15 cellular contexts compared by ENCODE assay signal in the genomic region with DNA sequence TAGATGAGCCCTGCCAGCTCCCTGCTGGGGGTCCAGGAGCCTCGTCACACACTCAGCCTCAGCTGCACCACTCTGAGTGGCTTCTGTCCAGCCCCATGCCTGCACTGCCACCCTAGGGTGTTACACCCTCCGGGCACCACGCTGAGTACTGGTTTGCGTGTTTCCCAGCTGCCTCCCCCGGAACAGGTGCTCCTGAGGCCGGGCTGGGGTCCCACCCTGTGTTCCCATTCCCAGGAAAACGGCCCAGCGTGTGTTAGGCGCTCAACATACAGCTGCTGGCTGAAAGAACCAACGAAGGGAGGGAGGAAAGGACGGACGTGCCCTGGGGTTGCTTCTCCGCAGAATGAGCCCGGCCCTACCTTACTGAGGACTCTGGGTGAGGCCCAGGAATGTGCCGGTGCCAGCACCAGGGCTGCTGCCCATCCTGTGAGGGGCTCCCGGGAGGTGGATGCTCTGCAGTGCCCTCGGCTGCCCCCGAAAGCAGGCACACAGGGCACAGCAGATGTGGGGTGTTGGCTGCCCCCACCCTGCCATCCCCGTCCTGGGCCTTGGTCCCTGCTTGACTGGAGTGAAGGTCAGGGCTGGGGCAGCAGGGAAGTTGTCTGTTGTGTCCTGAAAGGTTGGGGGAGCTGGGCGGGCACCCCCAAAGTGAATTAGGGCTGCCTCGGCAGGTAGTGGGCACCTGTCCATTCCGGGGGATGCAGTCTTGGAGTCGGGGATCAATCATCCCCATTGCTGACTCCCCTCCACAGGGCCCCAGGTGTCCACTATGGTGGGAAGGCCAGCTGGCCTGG. TPM values are rescaled to one million over a fixed set of nuclear protein-coding genes. Genes with fewer than 3 reads are reported as not detected.
DNase-seq lines count a peak whose midpoint lies in the region; ATAC-seq and TF ChIP-seq lines count a peak whose summit lies in the region.
"Had no signal": no experiment of that assay in that cellular context is flagged by ENCODE, and none has a peak within 500 bp of the region (broad histone marks: within the 10 kb centered on the region; RNA-seq: fewer than 3 reads in every experiment).

No MANE protein-coding gene starts in this region.

- no peaks in the 10 kb centered on the region for H3K4me1 Mint-ChIP-seq in CD4-positive, alpha-beta T cell (ENCODE audit: low read depth)

- H3K27ac ChIP-seq in breast epithelium (peak overlapping the region; percentile 50 to 63), left lung (peak overlapping the region; percentile 19 to 53), thyroid gland (peak overlapping the region; percentile 32 to 92 (median 64))
- no peak overlapping the region for H3K27ac ChIP-seq in CD4-positive, alpha-beta T cell (ENCODE audit: low read depth, low read length)
- H3K27ac ChIP-seq: neutrophil had no signal

- 69 to 84% methylated on average over 11 to 20 of the region's 23 CpGs for WGBS in thyroid gland, 2 donors

- no peaks in the 10 kb centered on the region for H3K9me3 ChIP-seq in breast epithelium
- H3K9me3 ChIP-seq in left lung, result no peaks in the 10 kb centered on the region
- H3K9me3 ChIP-seq in thyroid gland, result no peaks in the 10 kb centered on the region
- H3K9me3 ChIP-seq in CD4-positive, alpha-beta T cell (ENCODE audit: control insufficient read depth, low read length), result no peaks in the 10 kb centered on the region
- H3K9me3 ChIP-seq: neutrophil had no signal

- H3K4me3 Mint-ChIP-seq in CD4-positive, alpha-beta T cell, result no peak overlapping the region
- H3K4me3 Mint-ChIP-seq: activated CD4-positive, alpha-beta T cell treated with anti-CD3 and anti-CD28 coated beads, Interleukin-2, amount 10 ng/mL, durations not matched to agents 24 days and 14 days had no signal

- CTCF ChIA-PET in CD4-positive, alpha-beta T cell (lab: Charles Lee), result no interaction called here

- TF ChIP-seq POLR2A in breast epithelium (IDR thresholded peaks at IDR 0.05), result no peak
- no peak for TF ChIP-seq POLR2A in thyroid gland (IDR thresholded peaks at IDR 0.05)

- no peak overlapping the region for H3K27ac Mint-ChIP-seq in CD4-positive, alpha-beta T cell
- H3K27ac Mint-ChIP-seq: activated CD4-positive, alpha-beta T cell treated with anti-CD3 and anti-CD28 coated beads, Interleukin-2, amount 10 ng/mL, durations not matched to agents 24 days and 14 days had no signal

- H3K27me3 Mint-ChIP-seq in CD4-positive, alpha-beta T cell, result no peaks in the 10 kb centered on the region
- H3K27me3 Mint-ChIP-seq: activated CD4-positive, alpha-beta T cell treated with anti-CD3 and anti-CD28 coated beads, Interleukin-2, amount 10 ng/mL, durations not matched to agents 24 days and 14 days had no signal

- H3K36me3 Mint-ChIP-seq in CD4-positive, alpha-beta T cell (ENCODE audit: low read depth), result no peaks in the 10 kb centered on the region

- no peak overlapping the region for H3K4me3 ChIP-seq in breast epithelium
- no peak overlapping the region for H3K4me3 ChIP-seq in left lung
- H3K4me3 ChIP-seq in thyroid gland (replicated peaks in 1 of 3), result no peak overlapping the region

- peaks cover 3% of the 10 kb centered on the region for H3K9me3 Mint-ChIP-seq in CD4-positive, alpha-beta T cell

- intact Hi-C loops in breast epithelium (cut with DNase I; ENCODE audit: low total_unique reads) (no loop called here), left lung (cut with DNase I) (no loop called here), thyroid gland (cut with DNase I) (no loop called here)
- intact Hi-C loops in CD4-positive, alpha-beta T cell (cut with DNase I, micrococcal nuclease), result no loop called here

- peak; percentile 16 for ATAC-seq in left lung
- no peak for ATAC-seq in CD4-positive, alpha-beta T cell (ENCODE audit: poor library complexity)
- no peak for ATAC-seq in HG02885 (IDR thresholded peaks at IDR 0.05; ENCODE audit: poor library complexity, unreplicated experiment)

- DNase-seq in NCI-H345 (lab: John Stamatoyannopoulos, UW) (peak; percentile 99), breast epithelium (ENCODE audit: low spot score in 2 of 2) (no peak), left lung (peak in 1 of 2 donors; percentile 76), thyroid gland (no peak), dedifferentiated amniotic fluid mesenchymal stem cell (ENCODE audit: extremely low spot score) (no peak), GM19240 (ENCODE audit: insufficient read length, low spot score) (no peak)
- no peak for DNase-seq in CD4-positive, alpha-beta T cell
- DNase-seq: activated CD4-positive, alpha-beta T cell treated with anti-CD3 and anti-CD28 coated beads, Interleukin-2, amount 10 ng/mL, durations not matched to agents 24 days and 14 days; effector memory CD4-positive, alpha-beta T cell; IMR-90; midbrain; NCI-H187 treated with DMSO at 0.1 percent for 48 hours; stimulated activated CD4-positive, alpha-beta T cell treated with anti-CD3 and anti-CD28 coated beads, Interleukin-2, amount 100 ng/mL, for 48 hours had no signal

- H3K36me3 ChIP-seq in breast epithelium (no peaks in the 10 kb centered on the region), left lung (peaks cover 0 to 59% of the 10 kb centered on the region in 2 donors), thyroid gland (peaks cover 9 to 14% of the 10 kb centered on the region in 2 donors)
- H3K36me3 ChIP-seq: neutrophil had no signal

- TF ChIP-seq CTCF in breast epithelium (IDR thresholded peaks at IDR 0.05), result no peak
- no peak for TF ChIP-seq CTCF in left lung (IDR thresholded peaks at IDR 0.05)
- TF ChIP-seq CTCF in thyroid gland (IDR thresholded peaks at IDR 0.05), result no peak
- TF ChIP-seq CTCF in CD4-positive, alpha-beta T cell (IDR thresholded peaks at IDR 0.05), result no peak

- no peaks in the 10 kb centered on the region for H3K27me3 ChIP-seq in breast epithelium
- H3K27me3 ChIP-seq in left lung, result no peaks in the 10 kb centered on the region
- no peaks in the 10 kb centered on the region for H3K27me3 ChIP-seq in thyroid gland
- H3K27me3 ChIP-seq in CD4-positive, alpha-beta T cell (ENCODE audit: control insufficient read depth, insufficient read depth, low read length), result no peaks in the 10 kb centered on the region

- POLR2A ChIA-PET in CD4-positive, alpha-beta T cell (lab: Charles Lee), result no interaction called here

- H3K4me1 ChIP-seq in breast epithelium (peaks cover 13 to 18% of the 10 kb centered on the region in 2 donors), left lung (peaks cover 9 to 29% of the 10 kb centered on the region in 2 donors), thyroid gland (peaks cover 41 to 60% of the 10 kb centered on the region in 2 donors)

RNA-seq across cellular contexts. Expression of a gene that starts 16.3 kb away (rescaled TPM):
- total RNA-seq in breast epithelium (100 to 1,000 TPM in 1 of 3 donors, 10 to 100 TPM in 2; 16.6 to 114 (median 53.3) TPM), left lung (100 to 1,000 TPM; 222 to 267 TPM), thyroid gland (100 to 1,000 TPM in 3 of 4 donors, 10 to 100 TPM in 1; 93.9 to 179 (median 117) TPM)
- under 1 TPM; 0.16 to 0.78 TPM for total RNA-seq in CD4-positive, alpha-beta T cell

RNA-seq across cellular contexts. Expression of a gene that starts 36.1 kb away (rescaled TPM):
- total RNA-seq in breast epithelium, result 1,000 to 10,000 TPM; 1,723 to 3,116 (median 2,974) TPM
- total RNA-seq in left lung, result 1,000 to 10,000 TPM; 1,004 to 1,135 TPM
- 1,000 to 10,000 TPM; 1,818 to 3,649 (median 2,349) TPM for total RNA-seq in thyroid gland
- 1,000 to 10,000 TPM; 3,015 to 3,210 TPM for total RNA-seq in CD4-positive, alpha-beta T cell

RNA-seq across cellular contexts. Expression of a gene that starts 48.0 kb away (rescaled TPM):
- total RNA-seq in breast epithelium, result 100 to 1,000 TPM in 2 of 3 donors, 10 to 100 TPM in 1; 80.2 to 131 (median 105) TPM
- total RNA-seq in left lung, result 10 to 100 TPM; 60.1 to 96.9 TPM
- total RNA-seq in thyroid gland, result 100 to 1,000 TPM in 3 of 4 donors, 10 to 100 TPM in 1; 89.9 to 140 (median 117) TPM
- total RNA-seq in CD4-positive, alpha-beta T cell, result 10 to 100 TPM; 40.8 to 44.3 TPM

RNA-seq across cellular contexts. Expression of a gene that starts 56.3 kb away (rescaled TPM):
- 1 to 10 TPM; 1.8 to 3.2 (median 2.9) TPM for total RNA-seq in breast epithelium
- total RNA-seq in left lung, result 1 to 10 TPM; 4.1 to 6.3 TPM
- 1 to 10 TPM; 5.8 to 8.5 (median 7.7) TPM for total RNA-seq in thyroid gland
- total RNA-seq in CD4-positive, alpha-beta T cell, result 1 to 10 TPM; 4.4 TPM

Comparison
In these comparisons a context has a peak if more than half of its experiments do, and no peak if none do; other contexts are left out.
1. RNA of a gene that starts 16.3 kb away (total RNA-seq): 222 to 267 TPM in left lung, 93.9 to 179 TPM in thyroid gland and 16.6 to 114 TPM in breast epithelium; 0.16 to 0.78 TPM in CD4-positive, alpha-beta T cell; every median in the first group is over 4 times any median in the second.